11 cellular contexts compared by ENCODE assay signal in the genomic region with DNA sequence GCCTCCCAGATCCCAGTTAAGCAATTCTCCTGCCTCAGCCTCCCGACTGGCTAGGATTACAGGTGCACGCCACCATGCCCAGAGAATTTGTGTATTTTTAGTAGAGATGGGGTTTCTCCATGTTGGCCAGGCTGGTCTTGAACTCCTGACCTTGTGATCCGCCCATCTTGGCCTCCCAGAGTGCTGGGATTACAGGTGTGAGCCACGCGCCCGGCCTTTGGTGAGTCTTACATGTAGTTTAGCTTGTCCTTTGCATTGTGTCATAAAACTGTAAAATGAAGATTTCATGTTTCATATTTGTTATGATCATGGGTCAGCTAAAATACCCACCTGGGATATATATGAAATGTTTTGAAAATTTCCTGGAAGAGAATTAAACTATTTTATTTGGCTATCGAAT.
"Had no signal": no experiment of that assay in that cellular context is flagged by ENCODE, and none has a peak within 500 bp of the region (broad histone marks: within the 10 kb centered on the region; RNA-seq: fewer than 3 reads in every experiment).

No MANE protein-coding gene starts in this region.

- H3K4me3 ChIP-seq: esophagus squamous epithelium had no signal

- H3K27me3 ChIP-seq: foreskin keratinocyte had no signal

- H3K27ac ChIP-seq: foreskin keratinocyte had no signal

- H3K9me3 Mint-ChIP-seq: activated CD4-positive, alpha-beta T cell treated with anti-CD3 and anti-CD28 coated beads, Interleukin-2, amount 10 ng/mL, durations not matched to agents 7 days and 5 days; activated naive CD8-positive, alpha-beta T cell treated with anti-CD3 and anti-CD28 coated beads, Interleukin-2, amount 10 ng/mL, durations not matched to agents 7 days and 5 days; activated T-helper 1 cell treated with anti-CD3 and anti-CD28 coated beads, Interleukin-12 subunit alpha, Interleukin-12 subunit beta, Interleukin-2, Interleukin-4 antibody, amounts not matched to agents 30 ng/mL and 10 ng/mL and 1 ng/mL, durations not matched to agents 14 hours and 24 hours and 36 hours; immature natural killer cell; stimulated activated effector memory CD8-positive, alpha-beta T cell treated with anti-CD3 and anti-CD28 coated beads, Interleukin-12 subunit alpha, Interleukin-12 subunit beta, amount 100 ng/mL, for 72 hours had no signal

- H3K9me3 ChIP-seq: esophagus squamous epithelium had no signal

- H3K27ac Mint-ChIP-seq: activated CD4-positive, alpha-beta T cell treated with anti-CD3 and anti-CD28 coated beads, Interleukin-2, amount 10 ng/mL, durations not matched to agents 7 days and 5 days; activated naive CD8-positive, alpha-beta T cell treated with anti-CD3 and anti-CD28 coated beads, Interleukin-2, amount 10 ng/mL, durations not matched to agents 7 days and 5 days; activated T-helper 1 cell treated with anti-CD3 and anti-CD28 coated beads, Interleukin-12 subunit alpha, Interleukin-12 subunit beta, Interleukin-2, Interleukin-4 antibody, amounts not matched to agents 30 ng/mL and 10 ng/mL and 1 ng/mL, durations not matched to agents 14 hours and 24 hours and 36 hours; immature natural killer cell had no signal

- H3K4me3 Mint-ChIP-seq: activated CD4-positive, alpha-beta T cell treated with anti-CD3 and anti-CD28 coated beads, Interleukin-2, amount 10 ng/mL, durations not matched to agents 7 days and 5 days; activated naive CD8-positive, alpha-beta T cell treated with anti-CD3 and anti-CD28 coated beads, Interleukin-2, amount 10 ng/mL, durations not matched to agents 7 days and 5 days; activated T-helper 1 cell treated with anti-CD3 and anti-CD28 coated beads, Interleukin-12 subunit alpha, Interleukin-12 subunit beta, Interleukin-2, Interleukin-4 antibody, amounts not matched to agents 30 ng/mL and 10 ng/mL and 1 ng/mL, durations not matched to agents 14 hours and 24 hours and 36 hours; immature natural killer cell had no signal

- H3K36me3 Mint-ChIP-seq: activated naive CD8-positive, alpha-beta T cell treated with anti-CD3 and anti-CD28 coated beads, Interleukin-2, amount 10 ng/mL, durations not matched to agents 7 days and 5 days; immature natural killer cell had no signal

- H3K27me3 Mint-ChIP-seq: activated naive CD8-positive, alpha-beta T cell treated with anti-CD3 and anti-CD28 coated beads, Interleukin-2, amount 10 ng/mL, durations not matched to agents 7 days and 5 days had no signal

- H3K4me1 Mint-ChIP-seq: activated naive CD8-positive, alpha-beta T cell treated with anti-CD3 and anti-CD28 coated beads, Interleukin-2, amount 10 ng/mL, durations not matched to agents 7 days and 5 days; immature natural killer cell had no signal

- DNase-seq: activated CD4-positive, alpha-beta T cell treated with anti-CD3 and anti-CD28 coated beads, Interleukin-2, amount 10 ng/mL, durations not matched to agents 7 days and 5 days; activated CD4-positive, CD25-positive, alpha-beta regulatory T cell; activated CD8-positive, alpha-beta memory T cell treated with anti-CD3 and anti-CD28 coated beads for 24 hours; activated naive CD4-positive, alpha-beta T cell; activated naive CD8-positive, alpha-beta T cell treated with anti-CD3 and anti-CD28 coated beads, Interleukin-2, amount 10 ng/mL, durations not matched to agents 7 days and 5 days; esophagus squamous epithelium; foreskin keratinocyte; immature natural killer cell; SW 1271 had no signal
